Comparison of ENCODE assay signal across 8 cellular contexts in the genomic region with DNA sequence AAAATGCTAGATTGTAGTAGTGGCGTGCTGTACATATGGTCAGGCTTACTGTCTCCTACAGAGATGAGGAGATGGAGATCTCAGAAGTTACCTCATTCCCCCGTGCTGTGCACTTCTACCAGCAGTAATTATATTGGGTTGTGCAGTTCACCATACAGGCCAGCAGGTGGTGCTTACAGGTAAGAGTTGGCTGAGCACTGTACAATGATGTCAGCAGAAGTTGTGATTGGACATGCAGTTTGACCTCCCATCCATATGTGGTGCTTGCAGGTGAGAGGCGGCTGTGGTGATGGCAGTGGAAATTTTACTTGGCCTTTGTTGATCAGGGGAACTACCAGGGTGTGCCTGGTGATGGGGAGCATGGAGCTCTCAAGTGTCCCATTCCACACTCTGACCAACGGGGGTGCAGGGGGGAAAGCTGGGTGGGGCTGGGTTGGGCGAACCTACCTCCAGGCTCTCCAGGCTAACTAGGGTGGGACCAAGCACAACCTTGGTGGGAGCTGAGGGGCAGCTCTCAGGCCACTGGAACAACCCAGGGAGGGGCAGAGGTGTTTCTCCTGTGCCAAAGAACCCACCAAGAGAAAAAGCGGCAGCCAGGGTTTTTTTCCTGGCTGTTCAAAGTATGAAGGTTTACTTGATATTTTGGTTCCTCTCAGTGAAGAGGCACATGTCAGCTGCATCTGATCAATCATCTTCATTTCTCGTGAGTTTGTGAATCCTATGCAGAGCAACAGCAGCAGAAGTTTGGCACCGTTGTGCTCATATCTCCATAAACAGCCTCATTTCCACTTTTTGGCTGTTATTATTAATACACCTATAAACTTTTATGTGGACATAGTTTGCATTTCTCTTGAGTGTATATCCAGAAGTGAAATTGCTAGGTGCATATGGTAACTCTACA.
DNase-seq lines count a peak whose midpoint lies in the region; ATAC-seq and TF ChIP-seq lines count a peak whose summit lies in the region.

No MANE protein-coding gene starts in this region.

- H3K9me3 Mint-ChIP-seq in activated CD8-positive, alpha-beta T cell treated with anti-CD3 and anti-CD28 coated beads for 36 hours, result no peaks in the 10 kb centered on the region

- H3K4me1 ChIP-seq in BE2C, result no peaks in the 10 kb centered on the region

- ATAC-seq in GM18499 (IDR thresholded peaks at IDR 0.05; ENCODE audit: insufficient read depth, unreplicated experiment) (peak; percentile 100), HG02763 (IDR thresholded peaks at IDR 0.05; ENCODE audit: unreplicated experiment) (peak; percentile 100), sciatic nerve (peak; percentile 45)
- ATAC-seq in activated CD8-positive, alpha-beta T cell treated with anti-CD3 and anti-CD28 coated beads for 36 hours, result peak; percentile 97

- no peaks in the 10 kb centered on the region for H3K36me3 Mint-ChIP-seq in activated CD8-positive, alpha-beta T cell treated with anti-CD3 and anti-CD28 coated beads for 36 hours (ENCODE audit: low read depth)

- no peaks in the 10 kb centered on the region for H3K4me1 Mint-ChIP-seq in activated CD8-positive, alpha-beta T cell treated with anti-CD3 and anti-CD28 coated beads for 36 hours (ENCODE audit: low read depth)

- no peaks in the 10 kb centered on the region for H3K9me3 ChIP-seq in BE2C

- no peak overlapping the region for H3K4me3 ChIP-seq in BE2C (ENCODE audit: low read depth, low read length)
- H3K4me3 ChIP-seq in NB4 (ENCODE audit: low read depth, low read length), result no peak overlapping the region
- no peak overlapping the region for H3K4me3 ChIP-seq in foreskin fibroblast (ENCODE audit: low read depth in 1 of 2, low read length in 2 of 2)

- CTCF ChIA-PET in activated CD8-positive, alpha-beta T cell treated with anti-CD3 and anti-CD28 coated beads for 36 hours (lab: Charles Lee), result interaction anchor here (0.7 to 0.8 kb wide), 3 partner anchors 8 to 92 kb away, joined by 3 to 4 read pairs (median 3); no protein-coding TSS in a partner anchor

- peak; percentile 76 for TF ChIP-seq CTCF in BE2C (IDR thresholded peaks at IDR 0.05; ENCODE audit: low read depth, low read length)
- TF ChIP-seq CTCF in NB4 (IDR thresholded peaks at IDR 0.05; ENCODE audit: low read depth, low read length), result peak; percentile 57
- TF ChIP-seq CTCF in activated CD8-positive, alpha-beta T cell treated with anti-CD3 and anti-CD28 coated beads for 36 hours (IDR thresholded peaks at IDR 0.05), result peak; percentile 60
- peak; percentile 86 for TF ChIP-seq CTCF in foreskin fibroblast (IDR thresholded peaks at IDR 0.05; ENCODE audit: low read depth, low read length)

- no peaks in the 10 kb centered on the region for H3K27me3 ChIP-seq in BE2C

- intact Hi-C loops in activated CD8-positive, alpha-beta T cell treated with anti-CD3 and anti-CD28 coated beads for 36 hours (cut with micrococcal nuclease), result no loop called here
- intact Hi-C loops in sciatic nerve (cut with DNase I), result no loop called here

- peak; percentile 57 for DNase-seq in BE2C
- DNase-seq in NB4 (ENCODE audit: low read depth), result peak; percentile 55
- DNase-seq in activated CD8-positive, alpha-beta T cell treated with anti-CD3 and anti-CD28 coated beads for 36 hours, result peak; percentile 68
- DNase-seq in foreskin fibroblast, result peak; percentile 10 to 62
- DNase-seq in sciatic nerve (ENCODE audit: low spot score), result no peak
- no peak for DNase-seq in superior temporal gyrus (ENCODE audit: extremely low spot score)

- TF ChIP-seq POLR2A in NB4 (IDR thresholded peaks at IDR 0.05; ENCODE audit: extremely low read depth, insufficient read length), result no peak

- H3K4me3 Mint-ChIP-seq in activated CD8-positive, alpha-beta T cell treated with anti-CD3 and anti-CD28 coated beads for 36 hours, result no peak overlapping the region

- POLR2A ChIA-PET in activated CD8-positive, alpha-beta T cell treated with anti-CD3 and anti-CD28 coated beads for 36 hours (lab: Charles Lee), result no interaction called here

- H3K27ac Mint-ChIP-seq in activated CD8-positive, alpha-beta T cell treated with anti-CD3 and anti-CD28 coated beads for 36 hours, result no peak overlapping the region

- H3K36me3 ChIP-seq in BE2C, result no peaks in the 10 kb centered on the region

- H3K27me3 Mint-ChIP-seq in activated CD8-positive, alpha-beta T cell treated with anti-CD3 and anti-CD28 coated beads for 36 hours, result peaks cover 3% of the 10 kb centered on the region

Comparison
In these comparisons a context has a peak if more than half of its experiments do, and no peak if none do; other contexts are left out.
1. DNase-seq: peak in BE2C (single experiment), NB4 (single experiment), activated CD8-positive, alpha-beta T cell treated with anti-CD3 and anti-CD28 coated beads for 36 hours (single experiment) and foreskin fibroblast (2 of 2); none in sciatic nerve (single experiment) and superior temporal gyrus (single experiment).
2. ATAC-seq: peak in every context shown above with its lines; median percentile 100 in GM18499; 100 in HG02763; 97 in activated CD8-positive, alpha-beta T cell treated with anti-CD3 and anti-CD28 coated beads for 36 hours; 45 in sciatic nerve.
3. Peak in every context shown above with its lines, with median percentiles within 50 percentile points of each other: CTCF ChIP-seq.